In the genomic region with DNA sequence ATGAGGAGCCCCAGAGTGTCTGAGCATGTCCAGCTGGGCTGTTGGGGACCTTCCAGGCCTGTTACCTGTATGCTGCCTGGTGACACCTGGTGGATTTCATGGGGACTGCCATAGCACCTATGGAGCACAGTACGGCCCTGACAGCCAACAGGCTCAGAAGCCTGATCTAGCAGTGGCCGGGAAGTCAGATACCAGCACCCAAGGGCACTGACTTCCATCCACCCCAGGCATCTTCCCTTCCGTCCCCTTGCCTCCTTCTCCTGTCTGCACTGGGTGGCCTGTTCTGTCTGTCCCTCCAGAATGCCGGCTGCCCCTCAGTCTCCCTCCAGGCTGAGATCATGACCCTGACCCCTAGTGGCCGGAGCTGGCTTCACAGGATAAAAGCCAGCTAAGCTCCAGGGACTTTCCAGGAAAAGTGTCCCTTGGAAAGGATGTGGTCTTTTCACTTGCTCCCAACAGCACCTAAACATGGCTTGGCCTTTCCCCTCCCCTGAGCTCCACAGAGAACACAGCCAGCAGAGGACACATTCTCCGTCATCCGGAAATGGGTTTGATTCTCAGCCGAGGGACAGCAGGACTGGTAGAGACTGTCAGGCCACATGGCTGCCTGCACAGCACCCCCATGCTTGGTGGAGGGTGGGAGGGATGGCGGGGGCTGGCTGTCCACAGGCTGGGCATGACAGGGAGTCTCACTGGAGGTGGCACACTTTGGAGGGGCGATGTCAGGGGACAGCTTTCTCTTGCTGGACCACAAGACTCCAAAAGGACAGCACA, we compare ENCODE assay signal across 8 cellular contexts. TPM values are rescaled to one million over a fixed set of nuclear protein-coding genes. Genes with fewer than 3 reads are reported as not detected.
DNase-seq lines count a peak whose midpoint lies in the region; ATAC-seq and TF ChIP-seq lines count a peak whose summit lies in the region.

No MANE protein-coding gene starts in this region.

- H3K27ac ChIP-seq in body of pancreas = peak overlapping the region; percentile 48 to 74 (median 61)

- WGBS in body of pancreas, 2 donors = 8 to 11% methylated on average over 10 of the region's 10 CpGs

- no peaks in the 10 kb centered on the region for H3K27me3 ChIP-seq in body of pancreas

- intact Hi-C loops in body of pancreas (cut with DNase I) = no loop called here

- H3K9me3 ChIP-seq in body of pancreas = no peaks in the 10 kb centered on the region

- no peaks in the 10 kb centered on the region for H3K36me3 ChIP-seq in body of pancreas (replicated peaks in 1 of 2; ENCODE audit: insufficient read depth in 1 of 2, low read depth in 2 of 2)

- peak; percentile 73 for DNase-seq in SK-MEL-5 (ENCODE audit: low read depth, low spot score)
- peak; percentile 88 to 97 (median 94) for DNase-seq in body of pancreas
- peak; percentile 89 for DNase-seq in islet precursor cell
- peak; percentile 64 for DNase-seq in stimulated activated CD4-positive, alpha-beta T cell treated with anti-CD3 and anti-CD28 coated beads, Interleukin-4, amount 100 ng/mL, for 1 hour
- DNase-seq in T1000 (lab: John Stamatoyannopoulos, UW) = no peak
- DNase-seq in GF-D8 (lab: John Stamatoyannopoulos, UW) = no peak

- ATAC-seq in HG02852 (IDR thresholded peaks at IDR 0.05; ENCODE audit: unreplicated experiment) = peak; percentile 85
- ATAC-seq in body of pancreas = peak; percentile 96

- in situ Hi-C loops in SK-MEL-5 (cut with HindIII; ENCODE audit: low pct_unique_long_range_greater_than_20kb, low sequenced_read_pairs) = no loop called here

- no peak overlapping the region for H3K4me3 ChIP-seq in body of pancreas

- TF ChIP-seq POLR2A in body of pancreas (IDR thresholded peaks at IDR 0.05) = no peak

- peaks cover 12% of the 10 kb centered on the region for H3K4me1 ChIP-seq in body of pancreas

- TF ChIP-seq CTCF in GM12873 (IDR thresholded peaks at IDR 0.05; ENCODE audit: insufficient read depth, low read depth, low read length, missing control alignments) = peak; percentile 75
- TF ChIP-seq CTCF in body of pancreas (IDR thresholded peaks at IDR 0.05) = peak; percentile 76 to 99 (median 86)

RNA-seq across cellular contexts. Expression of a gene that starts 9.5 kb away (rescaled TPM):
- 4,693 and 4,992 TPM in 2 replicates for total RNA-seq in SK-MEL-5 (2014; rRNA removed; shearing (Covaris generic))
- polyA plus RNA-seq in SK-MEL-5 (2015; cell fraction: cytosol; rRNA removed) = 3,622 and 4,338 TPM in 2 replicates
- polyA plus RNA-seq in SK-MEL-5 (2015; cell fraction: nucleus; rRNA removed) = 660 and 833 TPM in 2 replicates
- 1,000 to 10,000 TPM in 1 of 2 donors, 100 to 1,000 TPM in 1; 987 to 1,378 TPM for total RNA-seq in body of pancreas

Comparison
In these comparisons a context has a peak if more than half of its experiments do, and no peak if none do; other contexts are left out.
1. DNase-seq: peak in SK-MEL-5 (single experiment), body of pancreas (4 of 4), islet precursor cell (single experiment) and stimulated activated CD4-positive, alpha-beta T cell treated with anti-CD3 and anti-CD28 coated beads, Interleukin-4, amount 100 ng/mL, for 1 hour (single experiment); none in T1000 (single experiment) and GF-D8 (single experiment).